Comparison of ENCODE assay signal across 8 cellular contexts in the genomic region with DNA sequence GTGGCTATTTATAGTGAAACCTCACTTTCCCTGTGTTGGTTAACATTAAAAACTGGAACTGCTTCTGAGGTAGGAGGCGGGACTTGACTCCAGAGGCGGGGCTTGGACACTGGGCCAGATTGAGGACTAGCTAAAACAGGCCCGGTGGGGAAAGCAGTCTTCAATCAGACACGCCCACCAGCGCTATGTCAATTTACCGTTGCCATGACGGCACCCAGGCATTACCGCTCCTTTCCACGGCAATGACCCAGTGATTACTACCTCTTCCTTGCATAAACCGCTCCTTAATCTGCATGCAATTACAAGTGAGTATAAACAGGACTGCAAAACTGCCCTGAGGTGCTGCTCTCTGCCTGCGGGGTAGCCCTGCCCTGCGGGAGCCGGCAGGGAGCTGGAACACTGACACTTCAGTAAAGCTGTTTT. TPM values are rescaled to one million over a fixed set of nuclear protein-coding genes. Genes with fewer than 3 reads are reported as not detected.
DNase-seq lines count a peak whose midpoint lies in the region; ATAC-seq, FAIRE-seq and TF ChIP-seq lines count a peak whose summit lies in the region.

No MANE protein-coding gene starts in this region.

- peak; percentile 94 to 95 for DNase-seq in HAP-1 (ENCODE audit: low spot score in 2 of 2)
- DNase-seq in NCI-H2171 treated with DMSO at 0.1 percent for 48 hours (lab: John Stamatoyannopoulos, UW), result peak; percentile 70
- DNase-seq in activated B cell treated with CpG ODN at 0.5 μM for 24 hours, result no peak
- DNase-seq in effector memory CD8-positive, alpha-beta T cell, result peak in 2 of 3 experiments; percentile 27 to 29
- peak in 1 of 2 donors; percentile 52 for DNase-seq in memory B cell (ENCODE audit: low spot score in 2 of 2)
- DNase-seq in stimulated activated CD8-positive, alpha-beta memory T cell treated with anti-CD3 and anti-CD28 coated beads, Interleukin-7, amount 100 ng/mL, for 48 hours (ENCODE audit: extremely low read depth in 1 of 2, low read depth in 1 of 2), result peak; percentile 22 to 44
- DNase-seq in HTR-8/SVneo (ENCODE audit: insufficient read length, low spot score), result no peak

- no peak for TF ChIP-seq CTCF in activated B cell treated with CpG ODN at 0.5 μM for 24 hours (IDR thresholded peaks at IDR 0.05)

- POLR2A ChIA-PET in activated B cell treated with CpG ODN at 0.5 μM for 24 hours (lab: Charles Lee), result no interaction called here

- CTCF ChIA-PET in activated B cell treated with CpG ODN at 0.5 μM for 24 hours (lab: Charles Lee), result interaction anchor here (0.9 to 1.0 kb wide), 2 partner anchors 83 to 150 kb away, joined by 3 read pairs; no protein-coding TSS in a partner anchor

- H3K36me3 Mint-ChIP-seq in activated B cell treated with CpG ODN at 0.5 μM for 24 hours (ENCODE audit: low read depth) (no peaks in the 10 kb centered on the region), memory B cell (no peaks in the 10 kb centered on the region)
- H3K36me3 Mint-ChIP-seq in effector memory CD8-positive, alpha-beta T cell (ENCODE audit: insufficient read depth), result no peaks in the 10 kb centered on the region

- no peak for FAIRE-seq in HTR-8/SVneo (lab: Jason Lieb, UNC)

- ATAC-seq in activated B cell treated with CpG ODN at 0.5 μM for 24 hours (ENCODE audit: low read depth) (peak; percentile 80), memory B cell (ENCODE audit: low read depth) (peak; percentile 92), HG03457 (IDR thresholded peaks at IDR 0.05; ENCODE audit: unreplicated experiment) (no peak)
- peak; percentile 85 for ATAC-seq in effector memory CD8-positive, alpha-beta T cell (replicated peaks)

- H3K9me3 Mint-ChIP-seq in activated B cell treated with CpG ODN at 0.5 μM for 24 hours (no peaks in the 10 kb centered on the region), memory B cell (no peaks in the 10 kb centered on the region)
- H3K9me3 Mint-ChIP-seq in effector memory CD8-positive, alpha-beta T cell, result no peaks in the 10 kb centered on the region

- no peak overlapping the region for H3K4me3 ChIP-seq in HAP-1

- H3K27me3 Mint-ChIP-seq in activated B cell treated with CpG ODN at 0.5 μM for 24 hours (peaks cover 11% of the 10 kb centered on the region), memory B cell (peaks cover 18% of the 10 kb centered on the region)
- H3K27me3 Mint-ChIP-seq in effector memory CD8-positive, alpha-beta T cell, result peaks cover 39 to 55% of the 10 kb centered on the region in 2 donors

- no peaks in the 10 kb centered on the region for H3K27me3 ChIP-seq in HAP-1 (ENCODE audit: low read depth)

- no peaks in the 10 kb centered on the region for H3K36me3 ChIP-seq in HAP-1 (replicated peaks)

- H3K27ac Mint-ChIP-seq in activated B cell treated with CpG ODN at 0.5 μM for 24 hours (no peak overlapping the region), memory B cell (no peak overlapping the region)
- H3K27ac Mint-ChIP-seq in effector memory CD8-positive, alpha-beta T cell, result no peak overlapping the region

- intact Hi-C loops in activated B cell treated with CpG ODN at 0.5 μM for 24 hours (cut with micrococcal nuclease), result no loop called here

- in situ Hi-C loops in HAP-1 (cut with MboI; ENCODE audit: low sequenced_read_pairs), result no loop called here

- no peaks in the 10 kb centered on the region for H3K9me3 ChIP-seq in HAP-1

- H3K4me1 Mint-ChIP-seq in activated B cell treated with CpG ODN at 0.5 μM for 24 hours (peaks cover 10% of the 10 kb centered on the region), memory B cell (peaks cover 13% of the 10 kb centered on the region)
- peaks cover 11 to 13% of the 10 kb centered on the region in 2 donors for H3K4me1 Mint-ChIP-seq in effector memory CD8-positive, alpha-beta T cell (ENCODE audit: low read depth in 2 of 2)

- H3K4me3 Mint-ChIP-seq in activated B cell treated with CpG ODN at 0.5 μM for 24 hours (no peak overlapping the region), memory B cell (no peak overlapping the region)
- no peak overlapping the region for H3K4me3 Mint-ChIP-seq in effector memory CD8-positive, alpha-beta T cell

- H3K4me1 ChIP-seq in HAP-1, result peaks cover 14% of the 10 kb centered on the region

RNA-seq across cellular contexts. Expression of gene LRRFIP1, which starts 35.3 kb away (rescaled TPM):
- 114 and 134 TPM in 2 replicates for total RNA-seq in activated B cell treated with CpG ODN at 0.5 μM for 24 hours

Comparison
In these comparisons a context has a peak if more than half of its experiments do, and no peak if none do; other contexts are left out.
1. DNase-seq: peak in HAP-1 (2 of 2), NCI-H2171 treated with DMSO at 0.1 percent for 48 hours (single experiment), effector memory CD8-positive, alpha-beta T cell (2 of 3) and stimulated activated CD8-positive, alpha-beta memory T cell treated with anti-CD3 and anti-CD28 coated beads, Interleukin-7, amount 100 ng/mL, for 48 hours (2 of 2); none in activated B cell treated with CpG ODN at 0.5 μM for 24 hours (single experiment) and HTR-8/SVneo (single experiment).